24 cellular contexts compared by ENCODE assay signal in genomic region chr10:70475661-70476060, GRCh38. TPM values are rescaled to one million over a fixed set of nuclear protein-coding genes. Genes with fewer than 3 reads are reported as not detected.
A peak's percentile ranks its signal among the peaks of the same experiment; 100 is the strongest.
DNase-seq lines count a peak whose midpoint lies in the region; ATAC-seq and TF ChIP-seq lines count a peak whose summit lies in the region.
"Had no signal": no experiment of that assay in that cellular context is flagged by ENCODE, and none has a peak within 500 bp of the region (broad histone marks: within the 10 kb centered on the region; RNA-seq: fewer than 3 reads in every experiment).

No MANE protein-coding gene starts in this region.

- no peaks in the 10 kb centered on the region for H3K36me3 Mint-ChIP-seq in endothelial cell (ENCODE audit: low read depth, unreplicated experiment)
- H3K36me3 Mint-ChIP-seq: naive B cell had no signal

- no peak overlapping the region for H3K4me3 Mint-ChIP-seq in endothelial cell (ENCODE audit: unreplicated experiment)
- H3K4me3 Mint-ChIP-seq: activated CD8-positive, alpha-beta T cell treated with anti-CD3 and anti-CD28 coated beads, Interleukin-2, amount 10 ng/mL, durations not matched to agents 7 days and 5 days; activated naive CD4-positive, alpha-beta T cell treated with anti-CD3 and anti-CD28 coated beads for 36 hours; activated T-cell treated with anti-CD3 and anti-CD28 coated beads, Interleukin-2, amount 50 U/mL, for 24 hours; central memory CD8-positive, alpha-beta T cell; stimulated activated naive CD8-positive, alpha-beta T cell treated with anti-CD3 and anti-CD28 coated beads, Interleukin-15, Interleukin-2, amounts not matched to agents 100 ng/mL and 50 ng/mL, for 24 hours; T-helper 17 cell had no signal

- DNase-seq in SJCRH30 (no peak), kidney tubule cell (ENCODE audit: low spot score) (peak; percentile 87), GOT3 (lab: John Stamatoyannopoulos, UW) (no peak), endothelial cell (ENCODE audit: low spot score) (no peak)
- DNase-seq: activated CD8-positive, alpha-beta T cell treated with anti-CD3 and anti-CD28 coated beads, Interleukin-2, amount 10 ng/mL, durations not matched to agents 7 days and 5 days; activated T-cell treated with anti-CD3 and anti-CD28 coated beads, Interleukin-2, amount 50 U/mL, for 24 hours; Caco-2; erythroblast; kidney glomerular epithelial cell; mesenchymal stem cell; naive B cell; NCI-H1436; NCI-H526 treated with DMSO at 0.1 percent for 48 hours; pancreas; T-helper 17 cell; transverse colon had no signal

- CTCF ChIA-PET in HEK293 (lab: Yijun Ruan, JAX), result interaction anchor here (0.6 to 4.8 kb wide), 2 partner anchors 14 to 63 kb away, joined by 3 to 20 read pairs; no protein-coding TSS in a partner anchor

- peaks cover 0 to 11% (median 0%) of the 10 kb centered on the region in 11 experiments; a peak in 2 of 22 replicates for H3K27me3 ChIP-seq in BLaER1 treated with 17β-estradiol and CSF1 and Interleukin-3, amounts not matched to agents 10 nM and 100 nM
- H3K27me3 ChIP-seq in SJCRH30, result no peaks in the 10 kb centered on the region
- H3K27me3 ChIP-seq: gastroesophageal sphincter, pancreas had no signal

- POLR2A ChIA-PET in HEK293 (lab: Yijun Ruan, JAX), result no interaction called here

- H3K4me2 ChIP-seq in BLaER1 treated with 17β-estradiol and CSF1 and Interleukin-3, amounts not matched to agents 10 nM and 100 nM, result peak overlapping the region in 6 of 11 experiments; percentile 93 to 100 (median 99); a peak in 12 of 22 replicates

- no peak overlapping the region for H3K9ac ChIP-seq in BLaER1 treated with 17β-estradiol and CSF1 and Interleukin-3, amounts not matched to agents 10 nM and 100 nM

- peaks cover 0 to 21% (median 10%) of the 10 kb centered on the region in 11 experiments; a peak in 16 of 22 replicates for H4K20me1 ChIP-seq in BLaER1 treated with 17β-estradiol and CSF1 and Interleukin-3, amounts not matched to agents 10 nM and 100 nM

- no peak for ATAC-seq in GM18873 (IDR thresholded peaks at IDR 0.05; ENCODE audit: low FRiP score, unreplicated experiment)
- ATAC-seq: activated CD8-positive, alpha-beta T cell treated with anti-CD3 and anti-CD28 coated beads, Interleukin-2, amount 10 ng/mL, durations not matched to agents 7 days and 5 days; gastroesophageal sphincter; pancreas; T-helper 17 cell had no signal

- no peaks in the 10 kb centered on the region for H3K9me3 Mint-ChIP-seq in endothelial cell (ENCODE audit: unreplicated experiment)
- H3K9me3 Mint-ChIP-seq: activated naive CD4-positive, alpha-beta T cell treated with anti-CD3 and anti-CD28 coated beads for 36 hours; activated T-cell treated with anti-CD3 and anti-CD28 coated beads, Interleukin-2, amount 50 U/mL, for 24 hours; central memory CD8-positive, alpha-beta T cell; naive B cell; stimulated activated naive CD8-positive, alpha-beta T cell treated with anti-CD3 and anti-CD28 coated beads, Interleukin-15, Interleukin-2, amounts not matched to agents 100 ng/mL and 50 ng/mL, for 24 hours had no signal

- TF ChIP-seq CTCF in HEK293 (tag by site-specific recombination; IDR thresholded peaks at IDR 0.05) (no peak), endothelial cell (IDR thresholded peaks at IDR 0.05; ENCODE audit: unreplicated experiment) (no peak)

- H3K4me1 Mint-ChIP-seq in endothelial cell (ENCODE audit: unreplicated experiment), result peaks cover 52% of the 10 kb centered on the region

- H3K4me3 ChIP-seq in BLaER1 treated with 17β-estradiol and CSF1 and Interleukin-3, amounts not matched to agents 10 nM and 100 nM, result no peak overlapping the region
- no peak overlapping the region for H3K4me3 ChIP-seq in HEK293 (ENCODE audit: low read depth, low read length)
- no peak overlapping the region for H3K4me3 ChIP-seq in SJCRH30
- H3K4me3 ChIP-seq: gastroesophageal sphincter, pancreas, transverse colon had no signal

- no peaks in the 10 kb centered on the region for H3K9me3 ChIP-seq in BLaER1 treated with 17β-estradiol and CSF1 and Interleukin-3, amounts not matched to agents 10 nM and 100 nM (replicated peaks in 1 of 11)
- H3K9me3 ChIP-seq in HEK293 (ENCODE audit: control insufficient read depth, insufficient read depth, low read depth, low read length), result no peaks in the 10 kb centered on the region
- no peaks in the 10 kb centered on the region for H3K9me3 ChIP-seq in SJCRH30 (replicated peaks)
- H3K9me3 ChIP-seq: Caco-2, gastroesophageal sphincter, pancreas, transverse colon had no signal

- peaks cover 24% of the 10 kb centered on the region for H3K27me3 Mint-ChIP-seq in endothelial cell (ENCODE audit: unreplicated experiment)

- H3K36me3 ChIP-seq in BLaER1 treated with 17β-estradiol and CSF1 and Interleukin-3, amounts not matched to agents 10 nM and 100 nM, result peaks cover 0 to 2% (median 0%) of the 10 kb centered on the region in 11 experiments; a peak in 1 of 22 replicates
- H3K36me3 ChIP-seq in HEK293 (ENCODE audit: control insufficient read depth in 2 of 2, insufficient read depth in 1 of 2, low read length in 2 of 2) (peaks cover 0 to 1% of the 10 kb centered on the region in 2 experiments; a peak in 1 of 3 replicates), SJCRH30 (no peaks in the 10 kb centered on the region)
- H3K36me3 ChIP-seq: gastroesophageal sphincter, pancreas, transverse colon had no signal

- H3K4me1 ChIP-seq in BLaER1 treated with 17β-estradiol and CSF1 and Interleukin-3, amounts not matched to agents 10 nM and 100 nM, result peaks cover 29 to 71% (median 59%) of the 10 kb centered on the region in 10 experiments
- H3K4me1 ChIP-seq in HEK293 (ENCODE audit: control insufficient read depth, insufficient read depth, low read length) (peaks cover 6% of the 10 kb centered on the region), SJCRH30 (peaks cover 20% of the 10 kb centered on the region)

- no peak overlapping the region for H3K27ac Mint-ChIP-seq in endothelial cell (ENCODE audit: unreplicated experiment)
- H3K27ac Mint-ChIP-seq: activated CD8-positive, alpha-beta T cell treated with anti-CD3 and anti-CD28 coated beads, Interleukin-2, amount 10 ng/mL, durations not matched to agents 7 days and 5 days; activated naive CD4-positive, alpha-beta T cell treated with anti-CD3 and anti-CD28 coated beads for 36 hours; activated T-cell treated with anti-CD3 and anti-CD28 coated beads, Interleukin-2, amount 50 U/mL, for 24 hours; stimulated activated naive CD8-positive, alpha-beta T cell treated with anti-CD3 and anti-CD28 coated beads, Interleukin-15, Interleukin-2, amounts not matched to agents 100 ng/mL and 50 ng/mL, for 24 hours had no signal

- no peak overlapping the region for H3K27ac ChIP-seq in BLaER1 treated with 17β-estradiol and CSF1 and Interleukin-3, amounts not matched to agents 10 nM and 100 nM
- H3K27ac ChIP-seq in HEK293 (ENCODE audit: extremely low read depth, low read depth, low read length) (no peak overlapping the region), SJCRH30 (peak overlapping the region; percentile 49)
- H3K27ac ChIP-seq: gastroesophageal sphincter, pancreas, transverse colon, VCaP had no signal

TF ChIP-seq in HEK293, 187 proteins besides CTCF, POLR2A, EP300 and RAD21:
- TF ChIP-seq ZNF670 (tag by site-specific recombination; IDR thresholded peaks at IDR 0.05; ENCODE audit: low read depth), result no peak
- TF ChIP-seq SETDB1 (IDR thresholded peaks at IDR 0.05; ENCODE audit: insufficient read length, low read length), result no peak
- no peak for TF ChIP-seq ZNF571 (tag by site-specific recombination; IDR thresholded peaks at IDR 0.05)
- TF ChIP-seq, protein P1, sequence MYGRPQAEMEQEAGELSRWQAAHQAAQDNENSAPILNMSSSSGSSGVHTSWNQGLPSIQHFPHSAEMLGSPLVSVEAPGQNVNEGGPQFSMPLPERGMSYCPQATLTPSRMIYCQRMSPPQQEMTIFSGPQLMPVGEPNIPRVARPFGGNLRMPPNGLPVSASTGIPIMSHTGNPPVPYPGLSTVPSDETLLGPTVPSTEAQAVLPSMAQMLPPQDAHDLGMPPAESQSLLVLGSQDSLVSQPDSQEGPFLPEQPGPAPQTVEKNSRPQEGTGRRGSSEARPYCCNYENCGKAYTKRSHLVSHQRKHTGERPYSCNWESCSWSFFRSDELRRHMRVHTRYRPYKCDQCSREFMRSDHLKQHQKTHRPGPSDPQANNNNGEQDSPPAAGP (tag by site-specific recombination; IDR thresholded peaks at IDR 0.05), result no peak
- TF ChIP-seq, protein P2, sequence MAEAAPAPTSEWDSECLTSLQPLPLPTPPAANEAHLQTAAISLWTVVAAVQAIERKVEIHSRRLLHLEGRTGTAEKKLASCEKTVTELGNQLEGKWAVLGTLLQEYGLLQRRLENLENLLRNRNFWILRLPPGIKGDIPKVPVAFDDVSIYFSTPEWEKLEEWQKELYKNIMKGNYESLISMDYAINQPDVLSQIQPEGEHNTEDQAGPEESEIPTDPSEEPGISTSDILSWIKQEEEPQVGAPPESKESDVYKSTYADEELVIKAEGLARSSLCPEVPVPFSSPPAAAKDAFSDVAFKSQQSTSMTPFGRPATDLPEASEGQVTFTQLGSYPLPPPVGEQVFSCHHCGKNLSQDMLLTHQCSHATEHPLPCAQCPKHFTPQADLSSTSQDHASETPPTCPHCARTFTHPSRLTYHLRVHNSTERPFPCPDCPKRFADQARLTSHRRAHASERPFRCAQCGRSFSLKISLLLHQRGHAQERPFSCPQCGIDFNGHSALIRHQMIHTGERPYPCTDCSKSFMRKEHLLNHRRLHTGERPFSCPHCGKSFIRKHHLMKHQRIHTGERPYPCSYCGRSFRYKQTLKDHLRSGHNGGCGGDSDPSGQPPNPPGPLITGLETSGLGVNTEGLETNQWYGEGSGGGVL (tag by site-specific recombination; IDR thresholded peaks at IDR 0.05), result no peak
- no peak for TF ChIP-seq HOXD13 (CRISPR knock-in tag; IDR thresholded peaks at IDR 0.05; ENCODE audit: borderline replicate concordance)
- TF ChIP-seq ZNF416 (tag by site-specific recombination; IDR thresholded peaks at IDR 0.05), result no peak
- peak; percentile 55; the same call in 1 of the 2 replicates for TF ChIP-seq SCRT2 (tag by site-specific recombination; IDR thresholded peaks at IDR 0.05)

RNA-seq across cellular contexts. Expression of gene PALD1, which starts 2.9 kb away (rescaled TPM):
- total RNA-seq in SJCRH30 (2014; rRNA removed; shearing (Covaris generic)), result 12.5 and 12.8 TPM in 2 replicates
- 166 TPM for total RNA-seq in endothelial cell (ENCODE audit: unreplicated experiment)

RNA-seq across cellular contexts. Expression of gene NODAL, which starts 34.2 kb away (rescaled TPM):
- not detected in 2 replicates for total RNA-seq in SJCRH30 (2014; rRNA removed; shearing (Covaris generic))
- total RNA-seq in endothelial cell (ENCODE audit: unreplicated experiment), result 1.5 TPM
- total RNA-seq: activated CD8-positive, alpha-beta T cell treated with anti-CD3 and anti-CD28 coated beads, Interleukin-2, amount 10 ng/mL, durations not matched to agents 7 days and 5 days; activated naive CD4-positive, alpha-beta T cell treated with anti-CD3 and anti-CD28 coated beads for 36 hours; pancreas; T-helper 17 cell; transverse colon had no signal

Comparison
In these comparisons a context has a peak if more than half of its experiments do, and no peak if none do; other contexts are left out.
1. RNA of gene PALD1, which starts 2.9 kb away (total RNA-seq): 166 TPM in endothelial cell (single experiment); 12.5 to 12.8 TPM in SJCRH30; every median in the first group is over 10 times any median in the second.